In the genomic region with DNA sequence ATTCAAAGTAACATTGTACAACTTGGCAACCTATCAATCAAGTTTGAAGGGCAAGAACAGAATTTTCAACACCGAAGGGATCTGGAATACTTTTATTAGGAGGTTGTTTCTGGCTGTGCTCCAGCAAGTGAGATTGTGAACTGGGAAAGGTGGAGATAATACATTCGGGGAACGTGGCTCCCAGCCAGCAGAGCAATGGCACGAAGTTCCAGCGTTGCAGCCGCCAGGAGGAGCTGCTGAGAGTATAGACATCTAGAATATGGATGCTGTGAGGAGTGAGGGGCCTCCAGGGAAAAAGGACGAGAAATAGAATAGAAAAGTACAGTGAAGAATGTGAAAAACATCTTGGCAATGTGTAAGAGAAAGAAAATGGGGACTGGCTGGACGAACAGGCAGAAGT, we compare ENCODE assay signal across 10 cellular contexts.
DNase-seq lines count a peak whose midpoint lies in the region; ATAC-seq and TF ChIP-seq lines count a peak whose summit lies in the region.
"Had no signal": no experiment of that assay in that cellular context is flagged by ENCODE, and none has a peak within 500 bp of the region (broad histone marks: within the 10 kb centered on the region; RNA-seq: fewer than 3 reads in every experiment).

No MANE protein-coding gene starts in this region.

- H3K4me2 ChIP-seq in smooth muscle cell = no peak overlapping the region

- peak; percentile 24 for DNase-seq in activated naive CD4-positive, alpha-beta T cell treated with anti-CD3 and anti-CD28 coated beads, Interleukin-2, amount 10 ng/mL, durations not matched to agents 7 days and 5 days
- DNase-seq in activated naive CD4-positive, alpha-beta T cell (lab: John Stamatoyannopoulos, UW) = no peak
- DNase-seq in NCI-H1105 (lab: John Stamatoyannopoulos, UW) (peak; percentile 56), epithelial cell of proximal tubule (ENCODE audit: low read depth) (no peak), smooth muscle cell (lab: John Stamatoyannopoulos, UW; ENCODE audit: unreplicated experiment) (no peak), colonic mucosa (no peak), ureter (ENCODE audit: low spot score) (no peak)
- no peak for DNase-seq in activated T-cell treated with anti-CD3 and anti-CD28 coated beads, Interleukin-2, amount 50 U/mL, for 72 hours
- DNase-seq: activated B cell treated with CpG ODN at 0.5 μM for 24 hours, gastrocnemius medialis had no signal

- H3K27ac Mint-ChIP-seq in activated naive CD4-positive, alpha-beta T cell treated with anti-CD3 and anti-CD28 coated beads, Interleukin-2, amount 10 ng/mL, durations not matched to agents 7 days and 5 days = no peak overlapping the region
- H3K27ac Mint-ChIP-seq in activated T-cell treated with anti-CD3 and anti-CD28 coated beads, Interleukin-2, amount 50 U/mL, for 72 hours = no peak overlapping the region
- H3K27ac Mint-ChIP-seq: activated B cell treated with CpG ODN at 0.5 μM for 24 hours had no signal

- H3K36me3 ChIP-seq in smooth muscle cell (ENCODE audit: low read depth) (no peaks in the 10 kb centered on the region), colonic mucosa (no peaks in the 10 kb centered on the region)
- H3K36me3 ChIP-seq: gastrocnemius medialis had no signal

- no peak for ATAC-seq in activated T-cell treated with anti-CD3 and anti-CD28 coated beads, Interleukin-2, amount 50 U/mL, for 72 hours (replicated peaks in 1 of 2)
- ATAC-seq: gastrocnemius medialis had no signal

- H3K27ac ChIP-seq in smooth muscle cell (ENCODE audit: low read depth) (no peak overlapping the region), colonic mucosa (no peak overlapping the region)
- H3K27ac ChIP-seq: gastrocnemius medialis had no signal

- no peak overlapping the region for H3K4me3 Mint-ChIP-seq in activated naive CD4-positive, alpha-beta T cell treated with anti-CD3 and anti-CD28 coated beads, Interleukin-2, amount 10 ng/mL, durations not matched to agents 7 days and 5 days
- no peak overlapping the region for H3K4me3 Mint-ChIP-seq in activated T-cell treated with anti-CD3 and anti-CD28 coated beads, Interleukin-2, amount 50 U/mL, for 72 hours
- H3K4me3 Mint-ChIP-seq: activated B cell treated with CpG ODN at 0.5 μM for 24 hours had no signal

- H3K4me1 ChIP-seq in smooth muscle cell (ENCODE audit: low read depth) (no peaks in the 10 kb centered on the region), colonic mucosa (no peaks in the 10 kb centered on the region)
- H3K4me1 ChIP-seq: gastrocnemius medialis had no signal

- no peak overlapping the region for H3K9ac ChIP-seq in smooth muscle cell (ENCODE audit: low read depth)
- no peak overlapping the region for H3K9ac ChIP-seq in colonic mucosa (ENCODE audit: low read depth in 2 of 2, low read length in 2 of 2)

- CTCF ChIA-PET in activated naive CD4-positive, alpha-beta T cell treated with anti-CD3 and anti-CD28 coated beads, Interleukin-2, amount 10 ng/mL, durations not matched to agents 7 days and 5 days (lab: Charles Lee) = no interaction called here

- WGBS in smooth muscle cell (ENCODE audit: low lambda C conversion rate) = 28% methylated on average over 8 of the region's 8 CpGs

- no peaks in the 10 kb centered on the region for H3K36me3 Mint-ChIP-seq in activated naive CD4-positive, alpha-beta T cell treated with anti-CD3 and anti-CD28 coated beads, Interleukin-2, amount 10 ng/mL, durations not matched to agents 7 days and 5 days
- no peaks in the 10 kb centered on the region for H3K36me3 Mint-ChIP-seq in activated T-cell treated with anti-CD3 and anti-CD28 coated beads, Interleukin-2, amount 50 U/mL, for 72 hours (ENCODE audit: insufficient read depth in 2 of 2)

- H4K20me1 ChIP-seq in smooth muscle cell (ENCODE audit: low read depth) = no peaks in the 10 kb centered on the region

- peak; percentile 35 for TF ChIP-seq CTCF in epithelial cell of proximal tubule (conservative IDR thresholded peaks at IDR 0.05; ENCODE audit: low read depth, low read length)
- peak; percentile 55 for TF ChIP-seq CTCF in smooth muscle cell (IDR thresholded peaks at IDR 0.05; ENCODE audit: borderline replicate concordance, insufficient read depth, poor library complexity, severe bottlenecking)
- no peak for TF ChIP-seq CTCF in colonic mucosa (IDR thresholded peaks at IDR 0.05)

- no peaks in the 10 kb centered on the region for H3K4me1 Mint-ChIP-seq in activated naive CD4-positive, alpha-beta T cell treated with anti-CD3 and anti-CD28 coated beads, Interleukin-2, amount 10 ng/mL, durations not matched to agents 7 days and 5 days
- H3K4me1 Mint-ChIP-seq in activated T-cell treated with anti-CD3 and anti-CD28 coated beads, Interleukin-2, amount 50 U/mL, for 72 hours (ENCODE audit: low read depth) = no peaks in the 10 kb centered on the region
- H3K4me1 Mint-ChIP-seq: activated B cell treated with CpG ODN at 0.5 μM for 24 hours had no signal

- no peaks in the 10 kb centered on the region for H3F3A ChIP-seq in smooth muscle cell (ENCODE audit: low read depth)

- no peaks in the 10 kb centered on the region for H3K9me3 Mint-ChIP-seq in activated naive CD4-positive, alpha-beta T cell treated with anti-CD3 and anti-CD28 coated beads, Interleukin-2, amount 10 ng/mL, durations not matched to agents 7 days and 5 days
- no peaks in the 10 kb centered on the region for H3K9me3 Mint-ChIP-seq in activated T-cell treated with anti-CD3 and anti-CD28 coated beads, Interleukin-2, amount 50 U/mL, for 72 hours
- H3K9me3 Mint-ChIP-seq: activated B cell treated with CpG ODN at 0.5 μM for 24 hours had no signal

- no peaks in the 10 kb centered on the region for H3K27me3 Mint-ChIP-seq in activated naive CD4-positive, alpha-beta T cell treated with anti-CD3 and anti-CD28 coated beads, Interleukin-2, amount 10 ng/mL, durations not matched to agents 7 days and 5 days
- peaks cover 9% of the 10 kb centered on the region for H3K27me3 Mint-ChIP-seq in activated T-cell treated with anti-CD3 and anti-CD28 coated beads, Interleukin-2, amount 50 U/mL, for 72 hours (ENCODE audit: low read depth)
- H3K27me3 Mint-ChIP-seq: activated B cell treated with CpG ODN at 0.5 μM for 24 hours had no signal

- H3K27me3 ChIP-seq in smooth muscle cell (ENCODE audit: low read depth) (no peaks in the 10 kb centered on the region), colonic mucosa (no peaks in the 10 kb centered on the region)

- no peak overlapping the region for H2AFZ ChIP-seq in smooth muscle cell (ENCODE audit: low read depth)

- intact Hi-C loops in colonic mucosa (cut with DNase I) = no loop called here

- H3K79me2 ChIP-seq in smooth muscle cell (ENCODE audit: low read depth) = no peaks in the 10 kb centered on the region

- H3K9me3 ChIP-seq in smooth muscle cell (replicated peaks; ENCODE audit: low read depth) (no peaks in the 10 kb centered on the region), colonic mucosa (no peaks in the 10 kb centered on the region)
- H3K9me3 ChIP-seq: gastrocnemius medialis had no signal

- H3K4me3 ChIP-seq in epithelial cell of proximal tubule (ENCODE audit: low read depth, low read length) (no peak overlapping the region), smooth muscle cell (no peak overlapping the region), colonic mucosa (no peak overlapping the region)
- H3K4me3 ChIP-seq: gastrocnemius medialis had no signal

Comparison
In these comparisons a context has a peak if more than half of its experiments do, and no peak if none do; other contexts are left out.
1. DNase-seq: peak in activated naive CD4-positive, alpha-beta T cell treated with anti-CD3 and anti-CD28 coated beads, Interleukin-2, amount 10 ng/mL, durations not matched to agents 7 days and 5 days (single experiment) and NCI-H1105 (single experiment); none in activated naive CD4-positive, alpha-beta T cell (0 of 4), epithelial cell of proximal tubule (single experiment), smooth muscle cell (single experiment), activated T-cell treated with anti-CD3 and anti-CD28 coated beads, Interleukin-2, amount 50 U/mL, for 72 hours (0 of 2), colonic mucosa (single experiment) and ureter (single experiment).